In the genomic region with DNA sequence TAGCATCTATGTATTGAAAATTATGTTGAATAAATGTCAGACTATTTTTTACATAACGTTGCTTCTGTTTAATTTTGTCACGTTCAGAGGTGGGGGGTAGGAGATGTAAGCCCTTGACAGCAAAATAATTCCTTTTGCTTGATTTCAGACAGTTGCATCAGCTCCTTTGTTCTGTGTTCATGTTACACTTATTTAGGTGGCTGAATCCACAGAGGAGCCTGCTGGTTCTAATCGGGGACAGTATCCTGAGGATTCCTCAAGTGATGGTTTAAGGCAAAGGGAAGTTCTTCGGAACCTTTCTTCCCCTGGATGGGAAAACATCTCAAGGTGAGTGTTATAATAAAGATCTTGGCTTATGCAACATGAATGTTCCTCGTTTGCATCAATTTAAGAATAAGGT, we compare ENCODE assay signal across 1 cellular context.
TF ChIP-seq lines count a peak whose summit lies in the region.

No MANE protein-coding gene starts in this region.

TF ChIP-seq in K562, 482 proteins besides CTCF, POLR2A, EP300 and RAD21 (continued from another document):
- TF ChIP-seq HNRNPL (IDR thresholded peaks at IDR 0.05; ENCODE audit: low read depth, low read length) (no peak), SOX6 (IDR thresholded peaks at IDR 0.05) (peak; percentile 78), NFE2L1 (tag; IDR thresholded peaks at IDR 0.05; ENCODE audit: borderline replicate concordance, low read depth) (no peak), ZNF165 (CRISPR knock-in tag; IDR thresholded peaks at IDR 0.05; ENCODE audit: borderline replicate concordance) (no peak), ZBTB7A (IDR thresholded peaks at IDR 0.05; ENCODE audit: borderline replicate concordance, control insufficient read depth, low read depth, low read length) (no peak), KAT2B (IDR thresholded peaks at IDR 0.05; ENCODE audit: low read depth, low read length) (no peak), TAL1 (IDR thresholded peaks at IDR 0.05) (no peak), HNRNPUL1 (IDR thresholded peaks at IDR 0.05; ENCODE audit: low read length) (no peak), ZNF644 (tag; IDR thresholded peaks at IDR 0.05; ENCODE audit: low read depth) (no peak), TRIM24 (IDR thresholded peaks at IDR 0.05) (peak; percentile 56 to 74; a peak in 2 of 4 replicates)
- TF ChIP-seq, protein P1, sequence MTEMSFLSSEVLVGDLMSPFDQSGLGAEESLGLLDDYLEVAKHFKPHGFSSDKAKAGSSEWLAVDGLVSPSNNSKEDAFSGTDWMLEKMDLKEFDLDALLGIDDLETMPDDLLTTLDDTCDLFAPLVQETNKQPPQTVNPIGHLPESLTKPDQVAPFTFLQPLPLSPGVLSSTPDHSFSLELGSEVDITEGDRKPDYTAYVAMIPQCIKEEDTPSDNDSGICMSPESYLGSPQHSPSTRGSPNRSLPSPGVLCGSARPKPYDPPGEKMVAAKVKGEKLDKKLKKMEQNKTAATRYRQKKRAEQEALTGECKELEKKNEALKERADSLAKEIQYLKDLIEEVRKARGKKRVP (CRISPR knock-in tag; IDR thresholded peaks at IDR 0.05), result peak; percentile 90
- TF ChIP-seq, protein P2, sequence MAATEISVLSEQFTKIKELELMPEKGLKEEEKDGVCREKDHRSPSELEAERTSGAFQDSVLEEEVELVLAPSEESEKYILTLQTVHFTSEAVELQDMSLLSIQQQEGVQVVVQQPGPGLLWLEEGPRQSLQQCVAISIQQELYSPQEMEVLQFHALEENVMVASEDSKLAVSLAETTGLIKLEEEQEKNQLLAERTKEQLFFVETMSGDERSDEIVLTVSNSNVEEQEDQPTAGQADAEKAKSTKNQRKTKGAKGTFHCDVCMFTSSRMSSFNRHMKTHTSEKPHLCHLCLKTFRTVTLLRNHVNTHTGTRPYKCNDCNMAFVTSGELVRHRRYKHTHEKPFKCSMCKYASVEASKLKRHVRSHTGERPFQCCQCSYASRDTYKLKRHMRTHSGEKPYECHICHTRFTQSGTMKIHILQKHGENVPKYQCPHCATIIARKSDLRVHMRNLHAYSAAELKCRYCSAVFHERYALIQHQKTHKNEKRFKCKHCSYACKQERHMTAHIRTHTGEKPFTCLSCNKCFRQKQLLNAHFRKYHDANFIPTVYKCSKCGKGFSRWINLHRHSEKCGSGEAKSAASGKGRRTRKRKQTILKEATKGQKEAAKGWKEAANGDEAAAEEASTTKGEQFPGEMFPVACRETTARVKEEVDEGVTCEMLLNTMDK (IDR thresholded peaks at IDR 0.05; ENCODE audit: borderline replicate concordance, insufficient read depth, low read depth, low read length, poor library complexity, severe bottlenecking), result no peak
- TF ChIP-seq, protein P3, sequence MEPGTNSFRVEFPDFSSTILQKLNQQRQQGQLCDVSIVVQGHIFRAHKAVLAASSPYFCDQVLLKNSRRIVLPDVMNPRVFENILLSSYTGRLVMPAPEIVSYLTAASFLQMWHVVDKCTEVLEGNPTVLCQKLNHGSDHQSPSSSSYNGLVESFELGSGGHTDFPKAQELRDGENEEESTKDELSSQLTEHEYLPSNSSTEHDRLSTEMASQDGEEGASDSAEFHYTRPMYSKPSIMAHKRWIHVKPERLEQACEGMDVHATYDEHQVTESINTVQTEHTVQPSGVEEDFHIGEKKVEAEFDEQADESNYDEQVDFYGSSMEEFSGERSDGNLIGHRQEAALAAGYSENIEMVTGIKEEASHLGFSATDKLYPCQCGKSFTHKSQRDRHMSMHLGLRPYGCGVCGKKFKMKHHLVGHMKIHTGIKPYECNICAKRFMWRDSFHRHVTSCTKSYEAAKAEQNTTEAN (CRISPR knock-in tag; IDR thresholded peaks at IDR 0.05), result no peak
- TF ChIP-seq, protein P4, sequence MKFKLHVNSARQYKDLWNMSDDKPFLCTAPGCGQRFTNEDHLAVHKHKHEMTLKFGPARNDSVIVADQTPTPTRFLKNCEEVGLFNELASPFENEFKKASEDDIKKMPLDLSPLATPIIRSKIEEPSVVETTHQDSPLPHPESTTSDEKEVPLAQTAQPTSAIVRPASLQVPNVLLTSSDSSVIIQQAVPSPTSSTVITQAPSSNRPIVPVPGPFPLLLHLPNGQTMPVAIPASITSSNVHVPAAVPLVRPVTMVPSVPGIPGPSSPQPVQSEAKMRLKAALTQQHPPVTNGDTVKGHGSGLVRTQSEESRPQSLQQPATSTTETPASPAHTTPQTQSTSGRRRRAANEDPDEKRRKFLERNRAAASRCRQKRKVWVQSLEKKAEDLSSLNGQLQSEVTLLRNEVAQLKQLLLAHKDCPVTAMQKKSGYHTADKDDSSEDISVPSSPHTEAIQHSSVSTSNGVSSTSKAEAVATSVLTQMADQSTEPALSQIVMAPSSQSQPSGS (CRISPR knock-in tag; IDR thresholded peaks at IDR 0.05), result no peak
